ENCODE assay signal across 8 cellular contexts in the genomic region with DNA sequence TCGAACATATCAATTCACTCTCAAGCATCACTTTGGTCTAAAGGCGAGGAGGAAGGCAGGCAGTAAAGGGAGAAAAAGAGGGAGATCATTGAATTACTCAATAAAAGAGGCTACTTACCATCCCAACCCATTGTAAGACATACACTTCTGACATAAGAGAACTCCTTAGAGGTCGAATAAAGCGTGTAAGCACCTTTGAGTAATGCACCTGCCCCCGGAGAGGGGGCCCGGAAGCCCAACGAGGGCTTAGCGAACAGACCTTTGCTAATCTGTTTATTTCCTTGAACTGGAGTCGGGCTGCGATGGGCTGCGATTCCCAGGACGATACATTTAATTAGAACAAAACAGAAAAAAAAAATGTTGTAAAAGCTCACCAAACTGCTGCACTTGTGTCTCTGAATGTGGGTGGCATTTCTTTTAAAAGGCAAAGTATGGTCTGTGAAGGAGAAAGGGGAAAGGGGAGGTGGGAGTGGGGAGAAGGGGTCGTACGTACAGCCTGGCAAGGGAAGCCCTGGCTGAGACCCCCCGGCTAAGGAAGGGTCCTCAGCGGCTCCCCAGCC. TPM values are rescaled to one million over a fixed set of nuclear protein-coding genes. Genes with fewer than 3 reads are reported as not detected.
DNase-seq lines count a peak whose midpoint lies in the region; ATAC-seq and TF ChIP-seq lines count a peak whose summit lies in the region.

No MANE protein-coding gene starts in this region.

- no peak for ATAC-seq in HG02852 (IDR thresholded peaks at IDR 0.05; ENCODE audit: unreplicated experiment)

- no peaks in the 10 kb centered on the region for H3K9me2 ChIP-seq in OCI-LY1 (ENCODE audit: low read depth, low read length)

- no peaks in the 10 kb centered on the region for H3K9me3 Mint-ChIP-seq in activated naive CD8-positive, alpha-beta T cell (ENCODE audit: low read depth)

- H3K4me3 ChIP-seq in OCI-LY1 (ENCODE audit: low read depth, low read length, poor library complexity, severe bottlenecking) (peak overlapping the region; percentile 94), iPS-18c (ENCODE audit: insufficient read depth, low read depth, low read length) (peak overlapping the region; percentile 89)

- no peaks in the 10 kb centered on the region for H3F3A ChIP-seq in OCI-LY1 (ENCODE audit: insufficient read depth, low read length)

- no peak for TF ChIP-seq CTCF in OCI-LY1 (IDR thresholded peaks at IDR 0.05; ENCODE audit: low read length)

- H3K4me2 ChIP-seq in OCI-LY1 (ENCODE audit: low read length), result peak overlapping the region; percentile 86

- H3K79me2 ChIP-seq in OCI-LY1 (ENCODE audit: insufficient read depth, low read length), result peaks cover 47% of the 10 kb centered on the region

- peaks cover 54% of the 10 kb centered on the region for H3K4me1 Mint-ChIP-seq in activated naive CD8-positive, alpha-beta T cell (ENCODE audit: low read depth)

- H3K27me3 Mint-ChIP-seq in activated naive CD8-positive, alpha-beta T cell, result no peaks in the 10 kb centered on the region

- H3K27ac Mint-ChIP-seq in activated naive CD8-positive, alpha-beta T cell, result peak overlapping the region; percentile 100

- H3K36me3 Mint-ChIP-seq in activated naive CD8-positive, alpha-beta T cell, result peaks cover 24% of the 10 kb centered on the region

- H3K9ac ChIP-seq in ES-I3 (ENCODE audit: low read depth, low read length), result peak overlapping the region; percentile 90
- H3K9ac ChIP-seq in OCI-LY1 (ENCODE audit: low read length), result peak overlapping the region; percentile 99

- peak overlapping the region; percentile 93 for H3K27ac ChIP-seq in OCI-LY1 (ENCODE audit: low read depth, low read length, poor library complexity, severe bottlenecking)

- H3K36me3 ChIP-seq in ES-I3 (ENCODE audit: insufficient read depth, low read length) (peaks cover 7% of the 10 kb centered on the region; the same call in 1 of the 2 replicates), OCI-LY1 (ENCODE audit: insufficient read depth, low read length) (peaks cover 39% of the 10 kb centered on the region)

- H3K9me3 ChIP-seq in ES-I3 (ENCODE audit: control insufficient read depth, insufficient read depth, low read length), result no peaks in the 10 kb centered on the region
- no peaks in the 10 kb centered on the region for H3K9me3 ChIP-seq in OCI-LY1 (ENCODE audit: low read length)
- H3K9me3 ChIP-seq in iPS-18c (ENCODE audit: control insufficient read depth, insufficient read depth, low read length), result peaks cover 2% of the 10 kb centered on the region

- H3K4me1 ChIP-seq in ES-I3 (ENCODE audit: insufficient read depth, low read length) (peaks cover 46% of the 10 kb centered on the region), OCI-LY1 (ENCODE audit: insufficient read depth, low read length, severe bottlenecking) (peaks cover 54% of the 10 kb centered on the region)

- peak overlapping the region; percentile 97 for H3K4me3 Mint-ChIP-seq in activated naive CD8-positive, alpha-beta T cell

- DNase-seq in stimulated activated CD4-positive, alpha-beta T cell treated with anti-CD3 and anti-CD28 coated beads, Interleukin-2, amount 100 ng/mL, for 4 hours (ENCODE audit: low read depth), result peak; percentile 62
- no peak for DNase-seq in occipital lobe (lab: John Stamatoyannopoulos, UW)
- DNase-seq in NCI-H1105 treated with DMSO at 0.1 percent for 48 hours (lab: John Stamatoyannopoulos, UW), result no peak

- no peak overlapping the region for H2AFZ ChIP-seq in OCI-LY1 (ENCODE audit: low read length)

- no peaks in the 10 kb centered on the region for H4K20me1 ChIP-seq in OCI-LY1 (ENCODE audit: insufficient read depth, low read length)

- H3K27me3 ChIP-seq in OCI-LY1 (ENCODE audit: insufficient read depth, low read length), result no peaks in the 10 kb centered on the region

RNA-seq across cellular contexts. Expression of a gene that starts 3.0 kb away (rescaled TPM):
- total RNA-seq in occipital lobe, result 11.2 TPM

RNA-seq across cellular contexts. Expression of a gene that starts 20.0 kb away (rescaled TPM):
- 76.3 TPM for total RNA-seq in occipital lobe
